27 cellular contexts compared by ENCODE assay signal in genomic region chr5:150860422-150860821, GRCh38. TPM values are rescaled to one million over a fixed set of nuclear protein-coding genes. Genes with fewer than 3 reads are reported as not detected.
"Had no signal": no experiment of that assay in that cellular context is flagged by ENCODE, and none has a peak within 500 bp of the region (broad histone marks: within the 10 kb centered on the region; RNA-seq: fewer than 3 reads in every experiment).

No MANE protein-coding gene starts in this region.

- H3K36me3 Mint-ChIP-seq: stimulated activated effector memory CD8-positive, alpha-beta T cell treated with anti-CD3 and anti-CD28 coated beads, Interleukin-12 subunit alpha, Interleukin-12 subunit beta, amount 100 ng/mL, for 72 hours had no signal

- H3K4me1 ChIP-seq: gastrocnemius medialis, heart left ventricle, left ventricle myocardium inferior, pancreas, testis, tibial artery, upper lobe of left lung, uterus had no signal

- ATAC-seq: esophagus mucosa; gastrocnemius medialis; heart left ventricle; left cardiac atrium; natural killer cell; pancreas; sciatic nerve; stimulated activated effector memory CD8-positive, alpha-beta T cell treated with anti-CD3 and anti-CD28 coated beads, Interleukin-12 subunit alpha, Interleukin-12 subunit beta, amount 100 ng/mL, for 72 hours had no signal

- H3K4me1 Mint-ChIP-seq: memory B cell; natural killer cell; stimulated activated effector memory CD8-positive, alpha-beta T cell treated with anti-CD3 and anti-CD28 coated beads, Interleukin-12 subunit alpha, Interleukin-12 subunit beta, amount 100 ng/mL, for 72 hours had no signal

- H3K4me3 Mint-ChIP-seq: memory B cell; natural killer cell; stimulated activated effector memory CD8-positive, alpha-beta T cell treated with anti-CD3 and anti-CD28 coated beads, Interleukin-12 subunit alpha, Interleukin-12 subunit beta, amount 100 ng/mL, for 72 hours had no signal

- H3K27ac ChIP-seq: dorsolateral prefrontal cortex, gastrocnemius medialis, heart left ventricle, hepatocyte, left ventricle myocardium inferior, pancreas, testis, tibial artery, upper lobe of left lung, uterus had no signal

- H3K27ac Mint-ChIP-seq: memory B cell; natural killer cell; stimulated activated effector memory CD8-positive, alpha-beta T cell treated with anti-CD3 and anti-CD28 coated beads, Interleukin-12 subunit alpha, Interleukin-12 subunit beta, amount 100 ng/mL, for 72 hours had no signal

- H3K9me3 ChIP-seq: gastrocnemius medialis, pancreas, testis, uterus had no signal

- H3K27me3 ChIP-seq: dorsolateral prefrontal cortex, gastrocnemius medialis, heart left ventricle, hepatocyte, pancreas, testis, tibial artery, upper lobe of left lung, uterus had no signal

- H3K9me3 Mint-ChIP-seq: stimulated activated effector memory CD8-positive, alpha-beta T cell treated with anti-CD3 and anti-CD28 coated beads, Interleukin-12 subunit alpha, Interleukin-12 subunit beta, amount 100 ng/mL, for 72 hours had no signal

- H3K4me3 ChIP-seq: dorsolateral prefrontal cortex, gastrocnemius medialis, heart left ventricle, hepatocyte, left ventricle myocardium inferior, lung, pancreas, testis, tibial artery, upper lobe of left lung, uterus had no signal

- DNase-seq: dorsolateral prefrontal cortex; effector CD4-positive, alpha-beta T cell; foreskin fibroblast; gastrocnemius medialis; heart left ventricle; kidney; left cardiac atrium; left ventricle myocardium inferior; natural killer cell; occipital lobe; pancreas; stimulated activated CD4-positive, alpha-beta T cell treated with anti-CD3 and anti-CD28 coated beads, Interleukin-2, amount 100 ng/mL, for 24 hours; stimulated activated CD4-positive, alpha-beta T cell treated with anti-CD3 and anti-CD28 coated beads, Interleukin-4, amount 100 ng/mL, for 24 hours; stimulated activated naive CD4-positive, alpha-beta T cell treated with Interleukin-2 at 50 U/mL for 16 hours; substantia nigra; testis; tibial artery; upper lobe of left lung; uterus had no signal

- H3K36me3 ChIP-seq: gastrocnemius medialis, heart left ventricle, left ventricle myocardium inferior, pancreas, tibial artery, upper lobe of left lung, uterus had no signal

RNA-seq across cellular contexts. Expression of gene IRGM, which starts 14.1 kb away (rescaled TPM):
- total RNA-seq: esophagus mucosa, gastrocnemius medialis, heart left ventricle, hepatocyte, left cardiac atrium, left ventricle myocardium inferior, lung, occipital lobe, posterior vena cava, pulmonary artery endothelial cell, sciatic nerve had no signal
